ENCODE assay signal across 2 cellular contexts in genomic region chr1:172460901-172461315, GRCh38.
A peak's percentile ranks its signal among the peaks of the same experiment; 100 is the strongest.
TF ChIP-seq lines count a peak whose summit lies in the region.

No MANE protein-coding gene starts in this region.

TF ChIP-seq in PFSK-1, 5 proteins besides CTCF, POLR2A, EP300 and RAD21:
- 0 out of 2 replicates have a peak, but pooled peaks have one; percentile 19 for TF ChIP-seq POLR2AphosphoS5 (IDR thresholded peaks at IDR 0.05; ENCODE audit: low read depth, low read length)
- TF ChIP-seq REST (IDR thresholded peaks at IDR 0.05; ENCODE audit: insufficient read depth in 1 of 2, low read depth in 2 of 2, low read length in 2 of 2), result peak in 1 of 2 experiments; percentile 26; a peak in 1 of 4 replicates
- no peak for TF ChIP-seq FOXP2 (optimal IDR thresholded peaks at IDR 0.05; ENCODE audit: borderline replicate concordance, extremely low read depth, extremely low read length, insufficient read depth)

TF ChIP-seq in endothelial cell of umbilical vein, 7 proteins besides CTCF, POLR2A, EP300 and RAD21:
- no peak for TF ChIP-seq MAX (IDR thresholded peaks at IDR 0.05; ENCODE audit: insufficient read depth, insufficient read length)
- no peak for TF ChIP-seq MYC (IDR thresholded peaks at IDR 0.05; ENCODE audit: low read depth, low read length)
- no peak for TF ChIP-seq GATA2 (IDR thresholded peaks at IDR 0.05; ENCODE audit: insufficient read depth, insufficient read length, low read depth, low read length)
